ENCODE assay signal across 8 cellular contexts in genomic region chr1:146443871-146444222, GRCh38.
DNase-seq lines count a peak whose midpoint lies in the region; ATAC-seq and TF ChIP-seq lines count a peak whose summit lies in the region.
"Not testable (repeated sequence)": the region's sequence is repeated elsewhere in the genome, so short reads cannot be mapped to it uniquely, and the experiment has no call there.

No MANE protein-coding gene starts in this region.

- not testable (repeated sequence) for ATAC-seq in right lobe of liver

- DNase-seq in CD8-positive, alpha-beta memory T cell, result peak; percentile 6 to 52 (median 29)
- DNase-seq in NCI-H2081 (lab: John Stamatoyannopoulos, UW) (peak; percentile 2 to 11), astrocyte of the hippocampus (ENCODE audit: low read depth, low spot score) (peak; percentile 28), fibroblast of peridontal ligament (ENCODE audit: extremely low read depth) (peak; percentile 4), right lobe of liver (peak in 2 of 3 donors; percentile 34 to 57), testis (peak; percentile 33)
- DNase-seq in activated CD4-positive, alpha-beta memory T cell treated with anti-CD3 and anti-CD28 coated beads for 36 hours, result peak; percentile 50
- not testable (repeated sequence) for DNase-seq in sigmoid colon

- intact Hi-C loops in activated CD4-positive, alpha-beta memory T cell treated with anti-CD3 and anti-CD28 coated beads for 36 hours (cut with micrococcal nuclease); right lobe of liver (cut with DNase I); sigmoid colon (cut with DNase I); testis (cut with DNase I; ENCODE audit: low total_unique reads): not testable (repeated sequence)

- CTCF ChIA-PET in CD8-positive, alpha-beta memory T cell (lab: Charles Lee); activated CD4-positive, alpha-beta memory T cell treated with anti-CD3 and anti-CD28 coated beads for 36 hours (lab: Charles Lee): not testable (repeated sequence)

- not testable (repeated sequence) for H3K27ac ChIP-seq in CD8-positive, alpha-beta memory T cell (ENCODE audit: low read depth, low read length); right lobe of liver; testis
- H3K27ac ChIP-seq in sigmoid colon, result peak overlapping the region in 2 of 4 donors; percentile 31 to 59

- peak in 2 of 4 donors; percentile 5 to 7 for TF ChIP-seq CTCF in right lobe of liver (IDR thresholded peaks at IDR 0.05)
- not testable (repeated sequence) for TF ChIP-seq CTCF in sigmoid colon (IDR thresholded peaks at IDR 0.05); testis (IDR thresholded peaks at IDR 0.05)

- TF ChIP-seq EP300 in sigmoid colon (IDR thresholded peaks at IDR 0.05), result not testable (repeated sequence)

- not testable (repeated sequence) for H3K4me1 Mint-ChIP-seq in CD8-positive, alpha-beta memory T cell; activated CD4-positive, alpha-beta memory T cell treated with anti-CD3 and anti-CD28 coated beads for 36 hours (ENCODE audit: low read depth)

- under 1% methylated on average over 20 of the region's 23 CpGs for WGBS in right lobe of liver (ENCODE audit: insufficient coverage, low coverage, low lambda C conversion rate, missing lambda C conversion rate)
- WGBS in sigmoid colon, 2 donors, result 1% methylated on average over 18 of the region's 23 CpGs
- WGBS in testis, 2 donors, result 1 to 3% methylated on average over 14 to 16 of the region's 23 CpGs

- H3K9me3 Mint-ChIP-seq in CD8-positive, alpha-beta memory T cell; activated CD4-positive, alpha-beta memory T cell treated with anti-CD3 and anti-CD28 coated beads for 36 hours: not testable (repeated sequence)

- H3K4me3 ChIP-seq in CD8-positive, alpha-beta memory T cell (ENCODE audit: low read length); testis: not testable (repeated sequence)
- H3K4me3 ChIP-seq in right lobe of liver, result peak overlapping the region; percentile 20 to 42 (median 38)
- peak overlapping the region; percentile 29 to 46 (median 38) for H3K4me3 ChIP-seq in sigmoid colon

- TF ChIP-seq POLR2A in right lobe of liver (IDR thresholded peaks at IDR 0.05); sigmoid colon (IDR thresholded peaks at IDR 0.05); testis (IDR thresholded peaks at IDR 0.05): not testable (repeated sequence)

- peak overlapping the region in 6 of 7 donors; percentile 76 to 90 (median 80) for H3K4me3 Mint-ChIP-seq in CD8-positive, alpha-beta memory T cell
- peak overlapping the region; percentile 78 for H3K4me3 Mint-ChIP-seq in activated CD4-positive, alpha-beta memory T cell treated with anti-CD3 and anti-CD28 coated beads for 36 hours

- not testable (repeated sequence) for H3K36me3 ChIP-seq in CD8-positive, alpha-beta memory T cell (ENCODE audit: insufficient read depth, low read length); right lobe of liver; sigmoid colon; testis (ENCODE audit: low read depth, missing control alignments)

- peak overlapping the region in 4 of 8 donors; percentile 70 to 84 (median 76) for H3K27ac Mint-ChIP-seq in CD8-positive, alpha-beta memory T cell
- peak overlapping the region; percentile 58 for H3K27ac Mint-ChIP-seq in activated CD4-positive, alpha-beta memory T cell treated with anti-CD3 and anti-CD28 coated beads for 36 hours

- H3K9me3 ChIP-seq in CD8-positive, alpha-beta memory T cell (ENCODE audit: low read length); right lobe of liver; sigmoid colon; testis: not testable (repeated sequence)

- H3K27me3 Mint-ChIP-seq in CD8-positive, alpha-beta memory T cell; activated CD4-positive, alpha-beta memory T cell treated with anti-CD3 and anti-CD28 coated beads for 36 hours: not testable (repeated sequence)

- H3K27me3 ChIP-seq in CD8-positive, alpha-beta memory T cell (ENCODE audit: insufficient read depth, low read length, poor library complexity, severe bottlenecking); right lobe of liver; sigmoid colon; testis: not testable (repeated sequence)

- not testable (repeated sequence) for H3K36me3 Mint-ChIP-seq in CD8-positive, alpha-beta memory T cell; activated CD4-positive, alpha-beta memory T cell treated with anti-CD3 and anti-CD28 coated beads for 36 hours

- POLR2A ChIA-PET in CD8-positive, alpha-beta memory T cell (lab: Charles Lee); activated CD4-positive, alpha-beta memory T cell treated with anti-CD3 and anti-CD28 coated beads for 36 hours (lab: Charles Lee): not testable (repeated sequence)

- H3K4me1 ChIP-seq in CD8-positive, alpha-beta memory T cell (ENCODE audit: insufficient read depth, low read length); right lobe of liver; sigmoid colon; testis: not testable (repeated sequence)
